In genomic region chr5:158388018-158388417, GRCh38 we compare ENCODE assay signal across 29 cellular contexts.
"Had no signal": no experiment of that assay in that cellular context is flagged by ENCODE, and none has a peak within 500 bp of the region (broad histone marks: within the 10 kb centered on the region; RNA-seq: fewer than 3 reads in every experiment).

No MANE protein-coding gene starts in this region.

- H3K27me3 Mint-ChIP-seq: activated naive CD8-positive, alpha-beta T cell treated with anti-CD3 and anti-CD28 coated beads for 36 hours; naive thymus-derived CD8-positive, alpha-beta T cell had no signal

- H3K27ac Mint-ChIP-seq: activated naive CD4-positive, alpha-beta T cell treated with anti-CD3 and anti-CD28 coated beads for 36 hours; activated naive CD8-positive, alpha-beta T cell treated with anti-CD3 and anti-CD28 coated beads for 36 hours; activated T-helper 1 cell treated with anti-CD3 and anti-CD28 coated beads, Interleukin-12 subunit alpha, Interleukin-12 subunit beta, Interleukin-2, Interleukin-4 antibody, amounts not matched to agents 30 ng/mL and 10 ng/mL and 1 ng/mL, durations not matched to agents 14 hours and 24 hours and 36 hours; naive thymus-derived CD8-positive, alpha-beta T cell; T-helper 1 cell treated with Interleukin-12 subunit alpha and Interleukin-12 subunit beta and Interleukin-4 antibody, amounts not matched to agents 30 μg/mL and 1 μg/mL, for 36 hours had no signal

- H3K4me1 Mint-ChIP-seq: neural crest cell had no signal

- H3K36me3 ChIP-seq: adrenal gland, ascending aorta, brain microvascular endothelial cell, esophagus muscularis mucosa, right atrium auricular region, suprapubic skin, tibial artery had no signal

- H3K4me1 ChIP-seq: parathyroid adenoma, psoas muscle had no signal

- DNase-seq: activated CD4-positive, alpha-beta T cell treated with anti-CD3 and anti-CD28 coated beads for 48 hours; activated CD4-positive, alpha-beta T cell treated with anti-CD3 and anti-CD28 coated beads, Interleukin-2, amount 50 U/mL, for 48 hours; activated CD8-positive, alpha-beta memory T cell treated with anti-CD3 and anti-CD28 coated beads for 24 hours; activated effector memory CD4-positive, alpha-beta T cell treated with anti-CD3 and anti-CD28 coated beads, Interleukin-2, amount 50 U/mL, for 16 hours; activated naive CD4-positive, alpha-beta T cell treated with anti-CD3 and anti-CD28 coated beads for 36 hours; activated naive CD8-positive, alpha-beta T cell treated with anti-CD3 and anti-CD28 coated beads for 36 hours; brain microvascular endothelial cell; dorsolateral prefrontal cortex; mammary epithelial cell; naive thymus-derived CD8-positive, alpha-beta T cell; nucleus accumbens; psoas muscle; stimulated activated CD4-positive, alpha-beta T cell treated with anti-CD3 and anti-CD28 coated beads, Interleukin-15, amount 100 ng/mL, for 24 hours; stimulated activated CD4-positive, alpha-beta T cell treated with anti-CD3 and anti-CD28 coated beads, Interleukin-2, amount 100 ng/mL, for 24 hours; stimulated activated naive CD4-positive, alpha-beta T cell; T-helper 9 cell; tibial artery had no signal

- ATAC-seq: activated CD4-positive, CD25-positive, alpha-beta regulatory T cell treated with anti-CD3 and anti-CD28 coated beads, Interleukin-2, amount 50 U/mL, for 24 hours; naive thymus-derived CD8-positive, alpha-beta T cell; psoas muscle had no signal

- H3K4me3 Mint-ChIP-seq: activated naive CD4-positive, alpha-beta T cell treated with anti-CD3 and anti-CD28 coated beads for 36 hours; activated naive CD8-positive, alpha-beta T cell treated with anti-CD3 and anti-CD28 coated beads for 36 hours; activated T-helper 1 cell treated with anti-CD3 and anti-CD28 coated beads, Interleukin-12 subunit alpha, Interleukin-12 subunit beta, Interleukin-2, Interleukin-4 antibody, amounts not matched to agents 30 ng/mL and 10 ng/mL and 1 ng/mL, durations not matched to agents 14 hours and 24 hours and 36 hours; naive thymus-derived CD8-positive, alpha-beta T cell; neural crest cell; T-helper 1 cell treated with Interleukin-12 subunit alpha and Interleukin-12 subunit beta and Interleukin-4 antibody, amounts not matched to agents 30 μg/mL and 1 μg/mL, for 36 hours had no signal

- H3K9me3 ChIP-seq: adrenal gland, ascending aorta, esophagus muscularis mucosa, psoas muscle, suprapubic skin, tibial artery had no signal

- H3K27me3 ChIP-seq: adrenal gland, ascending aorta, brain microvascular endothelial cell, esophagus muscularis mucosa, right atrium auricular region, suprapubic skin, tibial artery had no signal

- H3K27ac ChIP-seq: ascending aorta, brain microvascular endothelial cell, coronary artery, dorsolateral prefrontal cortex, esophagus muscularis mucosa, parathyroid adenoma, psoas muscle, right atrium auricular region, suprapubic skin, tibial artery, VCaP had no signal

- H3K36me3 Mint-ChIP-seq: activated naive CD8-positive, alpha-beta T cell treated with anti-CD3 and anti-CD28 coated beads for 36 hours had no signal

- H3K4me3 ChIP-seq: adrenal gland, ascending aorta, coronary artery, dorsolateral prefrontal cortex, esophagus muscularis mucosa, psoas muscle, right atrium auricular region, suprapubic skin, tibial artery had no signal
